1 cellular context compared by ENCODE assay signal in genomic region chr10:97407952-97408248, GRCh38.
TF ChIP-seq lines count a peak whose summit lies in the region.

No MANE protein-coding gene starts in this region.

TF ChIP-seq in K562, 482 proteins besides CTCF, POLR2A, EP300 and RAD21:
- TF ChIP-seq TAF15 (IDR thresholded peaks at IDR 0.05; ENCODE audit: low read depth, low read length) (no peak), HMG20B (CRISPR knock-in tag; IDR thresholded peaks at IDR 0.05) (no peak), ZNF79 (CRISPR knock-in tag; IDR thresholded peaks at IDR 0.05; ENCODE audit: low read depth) (no peak), ZNF140 (CRISPR knock-in tag; IDR thresholded peaks at IDR 0.05) (no peak), ELF2 (CRISPR knock-in tag; IDR thresholded peaks at IDR 0.05) (no peak), PHF20 (IDR thresholded peaks at IDR 0.05; ENCODE audit: partially characterized antibody) (peak; percentile 9)
- TF ChIP-seq, protein P1, sequence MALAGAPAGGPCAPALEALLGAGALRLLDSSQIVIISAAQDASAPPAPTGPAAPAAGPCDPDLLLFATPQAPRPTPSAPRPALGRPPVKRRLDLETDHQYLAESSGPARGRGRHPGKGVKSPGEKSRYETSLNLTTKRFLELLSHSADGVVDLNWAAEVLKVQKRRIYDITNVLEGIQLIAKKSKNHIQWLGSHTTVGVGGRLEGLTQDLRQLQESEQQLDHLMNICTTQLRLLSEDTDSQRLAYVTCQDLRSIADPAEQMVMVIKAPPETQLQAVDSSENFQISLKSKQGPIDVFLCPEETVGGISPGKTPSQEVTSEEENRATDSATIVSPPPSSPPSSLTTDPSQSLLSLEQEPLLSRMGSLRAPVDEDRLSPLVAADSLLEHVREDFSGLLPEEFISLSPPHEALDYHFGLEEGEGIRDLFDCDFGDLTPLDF (CRISPR knock-in tag; IDR thresholded peaks at IDR 0.05): no peak
TF ChIP-seq in K562: peak in this region for 1.
